19 cellular contexts compared by ENCODE assay signal in the genomic region with DNA sequence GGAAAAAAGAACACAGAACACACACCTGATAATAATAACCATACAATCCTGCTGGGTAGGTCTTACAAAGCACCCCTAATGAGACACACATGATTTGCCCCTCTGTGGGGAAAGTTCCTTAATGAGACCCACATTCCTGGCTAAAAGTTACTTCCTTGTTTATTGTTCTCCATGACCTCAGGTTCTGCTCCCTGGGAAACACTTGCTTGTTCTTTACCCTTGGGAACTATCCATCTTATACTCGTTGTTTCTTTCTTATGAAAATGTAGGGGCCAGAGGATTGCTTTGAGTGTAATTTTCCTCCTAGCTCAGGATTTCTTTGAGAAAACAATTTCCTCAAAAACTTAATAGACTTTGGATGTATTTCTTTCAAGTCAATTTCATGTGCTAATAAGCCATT. TPM values are rescaled to one million over a fixed set of nuclear protein-coding genes. Genes with fewer than 3 reads are reported as not detected.
"Had no signal": no experiment of that assay in that cellular context is flagged by ENCODE, and none has a peak within 500 bp of the region (broad histone marks: within the 10 kb centered on the region; RNA-seq: fewer than 3 reads in every experiment).

No MANE protein-coding gene starts in this region.

- H3K9me3 ChIP-seq: body of pancreas, ovary, right atrium auricular region, testis had no signal

- H3K36me3 Mint-ChIP-seq: activated naive CD4-positive, alpha-beta T cell treated with anti-CD3 and anti-CD28 coated beads, Interleukin-2, amount 50 U/mL, for 72 hours had no signal

- H3K4me3 ChIP-seq: body of pancreas, ovary, right atrium auricular region, skin epidermis, testis had no signal

- H3K4me1 Mint-ChIP-seq: nephron; stimulated activated naive CD8-positive, alpha-beta T cell treated with anti-CD3 and anti-CD28 coated beads, Interleukin-15, amount 100 ng/mL, for 72 hours had no signal

- DNase-seq: activated effector memory CD4-positive, alpha-beta T cell treated with Interleukin-2 at 50 U/mL for 16 hours; activated T-cell treated with anti-CD3 and anti-CD28 coated beads, Interleukin-2, amount 50 U/mL, for 1 hour; amniotic stem cell; body of pancreas; central memory CD4-positive, alpha-beta T cell; cortex of kidney; effector memory CD4-positive, alpha-beta T cell; left ventricle myocardium superior; mesenchymal stem cell; ovary; stimulated activated CD4-positive, alpha-beta T cell treated with anti-CD3 and anti-CD28 coated beads, Interleukin-4, amount 100 ng/mL, for 4 hours; stimulated activated naive CD8-positive, alpha-beta T cell treated with anti-CD3 and anti-CD28 coated beads, Interleukin-15, amount 100 ng/mL, for 72 hours; T-helper 2 cell; testis had no signal

- H3K27ac Mint-ChIP-seq: activated naive CD4-positive, alpha-beta T cell treated with anti-CD3 and anti-CD28 coated beads, Interleukin-2, amount 50 U/mL, for 72 hours; nephron; stimulated activated naive CD8-positive, alpha-beta T cell treated with anti-CD3 and anti-CD28 coated beads, Interleukin-15, amount 100 ng/mL, for 72 hours had no signal

- H3K4me1 ChIP-seq: body of pancreas, right atrium auricular region, testis had no signal

- H3K27me3 Mint-ChIP-seq: stimulated activated naive CD8-positive, alpha-beta T cell treated with anti-CD3 and anti-CD28 coated beads, Interleukin-15, amount 100 ng/mL, for 72 hours had no signal

- H3K4me3 Mint-ChIP-seq: nephron; stimulated activated naive CD8-positive, alpha-beta T cell treated with anti-CD3 and anti-CD28 coated beads, Interleukin-15, amount 100 ng/mL, for 72 hours had no signal

- H3K36me3 ChIP-seq: ovary, right atrium auricular region had no signal

- H3K27ac ChIP-seq: body of pancreas, ovary, right atrium auricular region, skin epidermis, testis had no signal

- H3K9me3 Mint-ChIP-seq: nephron; stimulated activated naive CD8-positive, alpha-beta T cell treated with anti-CD3 and anti-CD28 coated beads, Interleukin-15, amount 100 ng/mL, for 72 hours had no signal

- H3K27me3 ChIP-seq: body of pancreas, ovary, right atrium auricular region, testis had no signal

- ATAC-seq: activated CD4-positive, CD25-positive, alpha-beta regulatory T cell treated with anti-CD3 and anti-CD28 coated beads, Interleukin-2, amount 50 U/mL, for 24 hours; activated naive CD4-positive, alpha-beta T cell treated with anti-CD3 and anti-CD28 coated beads, Interleukin-2, amount 50 U/mL, for 72 hours; body of pancreas; left ventricle myocardium superior; stimulated activated naive CD8-positive, alpha-beta T cell treated with anti-CD3 and anti-CD28 coated beads, Interleukin-15, amount 100 ng/mL, for 72 hours had no signal

RNA-seq across cellular contexts. Expression of a gene that starts 52.1 kb away (rescaled TPM):
- total RNA-seq: activated naive CD4-positive, alpha-beta T cell treated with anti-CD3 and anti-CD28 coated beads, Interleukin-2, amount 50 U/mL, for 72 hours had no signal
